In genomic region chr7:116621649-116622048, GRCh38 we compare ENCODE assay signal across 17 cellular contexts. TPM values are rescaled to one million over a fixed set of nuclear protein-coding genes. Genes with fewer than 3 reads are reported as not detected.
DNase-seq lines count a peak whose midpoint lies in the region; ATAC-seq and TF ChIP-seq lines count a peak whose summit lies in the region.
"Had no signal": no experiment of that assay in that cellular context is flagged by ENCODE, and none has a peak within 500 bp of the region (broad histone marks: within the 10 kb centered on the region; RNA-seq: fewer than 3 reads in every experiment).

No MANE protein-coding gene starts in this region.

- peak overlapping the region; percentile 2; the same call in 1 of the 2 replicates for H2AFZ ChIP-seq in OCI-LY3 (ENCODE audit: low read depth, low read length)
- H2AFZ ChIP-seq: PC-9 had no signal

- H3K36me3 Mint-ChIP-seq in CD14-positive monocyte, result peaks cover 0 to 2% of the 10 kb centered on the region in 2 donors

- no peak overlapping the region for H3K4me3 Mint-ChIP-seq in CD14-positive monocyte

- peaks cover 68% of the 10 kb centered on the region for H3K4me1 ChIP-seq in OCI-LY3 (ENCODE audit: low read length)
- H3K4me1 ChIP-seq: BLaER1 had no signal

- H4K20me1 ChIP-seq in OCI-LY3 (ENCODE audit: insufficient read depth, low read length), result no peaks in the 10 kb centered on the region
- H4K20me1 ChIP-seq: BLaER1 had no signal

- ATAC-seq in HG02798 (IDR thresholded peaks at IDR 0.05; ENCODE audit: poor library complexity, unreplicated experiment) (peak; percentile 38), esophagus mucosa (peak; percentile 55)

- H3K4me1 Mint-ChIP-seq in CD14-positive monocyte, result peaks cover 3% of the 10 kb centered on the region

- no peak overlapping the region for H3K9ac ChIP-seq in OCI-LY3 (ENCODE audit: low read length)
- H3K9ac ChIP-seq: BLaER1, KMS-11 had no signal

- H3K27me3 ChIP-seq in OCI-LY3 (ENCODE audit: low read depth, low read length), result no peaks in the 10 kb centered on the region
- H3K27me3 ChIP-seq: BLaER1 had no signal

- H3K27me3 Mint-ChIP-seq in CD14-positive monocyte (ENCODE audit: low read depth in 3 of 3), result peaks cover 3 to 20% (median 7%) of the 10 kb centered on the region in 3 donors

- peak overlapping the region; percentile 42 for H3K27ac ChIP-seq in OCI-LY3 (ENCODE audit: low read length)
- H3K27ac ChIP-seq: BLaER1, KMS-11, PC-9, SJSA1 had no signal

- TF ChIP-seq CTCF in CD14-positive monocyte (IDR thresholded peaks at IDR 0.05) (no peak), OCI-LY3 (IDR thresholded peaks at IDR 0.05; ENCODE audit: low read depth, low read length) (no peak)

- peak overlapping the region in 2 of 7 donors; percentile 20 to 32 for H3K27ac Mint-ChIP-seq in CD14-positive monocyte

- peaks cover 0 to 7% (median 6%) of the 10 kb centered on the region in 7 donors for H3K9me3 Mint-ChIP-seq in CD14-positive monocyte

- peaks cover 7% of the 10 kb centered on the region; the same call in 1 of the 2 replicates for H3K9me3 ChIP-seq in OCI-LY3 (ENCODE audit: insufficient read depth, low read length)
- H3K9me3 ChIP-seq: HAP-1, SJSA1 had no signal

- no peaks in the 10 kb centered on the region for H3K79me2 ChIP-seq in OCI-LY3 (ENCODE audit: low read length)

- intact Hi-C loops in CD14-positive monocyte (cut with micrococcal nuclease), result no loop called here

- H3K4me2 ChIP-seq in OCI-LY3 (ENCODE audit: low read length), result peak overlapping the region; percentile 6; the same call in 1 of the 2 replicates
- H3K4me2 ChIP-seq: BLaER1, KMS-11, PC-9 had no signal

- DNase-seq in CD14-positive monocyte (ENCODE audit: low spot score), result peak; percentile 59
- no peak for DNase-seq in NCI-H524 treated with DMSO at 0.1 percent for 48 hours (lab: John Stamatoyannopoulos, UW)
- DNase-seq in activated effector memory CD4-positive, alpha-beta T cell treated with anti-CD3 and anti-CD28 coated beads, Interleukin-2, amount 50 U/mL, for 16 hours, result no peak
- no peak for DNase-seq in stimulated activated CD8-positive, alpha-beta memory T cell treated with anti-CD3 and anti-CD28 coated beads, Interleukin-4, amount 100 ng/mL, for 48 hours
- no peak for DNase-seq in amniotic stem cell (lab: John Stamatoyannopoulos, UW)
- DNase-seq: DND-41, NCI-H187, NCI-H345, NCI-H526 treated with DMSO at 0.1 percent for 48 hours, PC-9 had no signal

- peaks cover 15% of the 10 kb centered on the region for H3K36me3 ChIP-seq in OCI-LY3 (replicated peaks; ENCODE audit: low read depth, low read length)
- H3K36me3 ChIP-seq: BLaER1, HAP-1, SJSA1 had no signal

- no peak overlapping the region for H3K4me3 ChIP-seq in OCI-LY3 (ENCODE audit: low read length)
- H3K4me3 ChIP-seq: BLaER1, HAP-1, PC-9, SJSA1 had no signal

RNA-seq across cellular contexts. Expression of gene MET, which starts 50.3 kb away (rescaled TPM):
- polyA plus RNA-seq in CD14-positive monocyte, result not detected
- 10.4 TPM for total RNA-seq in esophagus mucosa
